Comparison of ENCODE assay signal across 9 cellular contexts in genomic region chr7:30869794-30870491, GRCh38.
DNase-seq lines count a peak whose midpoint lies in the region; TF ChIP-seq lines count a peak whose summit lies in the region.
"Had no signal": no experiment of that assay in that cellular context is flagged by ENCODE, and none has a peak within 500 bp of the region (broad histone marks: within the 10 kb centered on the region; RNA-seq: fewer than 3 reads in every experiment).

No MANE protein-coding gene starts in this region.

- H3K9ac ChIP-seq in subcutaneous abdominal adipose tissue (ENCODE audit: low read length in 5 of 5), result no peak overlapping the region

- peaks cover 0 to 7% of the 10 kb centered on the region in 2 experiments; a peak in 1 of 3 replicates for H3K36me3 ChIP-seq in HEK293 (ENCODE audit: control insufficient read depth in 2 of 2, insufficient read depth in 1 of 2, low read length in 2 of 2)
- peaks cover 0 to 20% (median 7%) of the 10 kb centered on the region in 5 donors for H3K36me3 ChIP-seq in subcutaneous abdominal adipose tissue (ENCODE audit: control insufficient read depth in 5 of 5, insufficient read depth in 5 of 5, low read length in 5 of 5)

- TF ChIP-seq CTCF in HEK293 (tag by site-specific recombination; IDR thresholded peaks at IDR 0.05) (no peak), fibroblast of mammary gland (conservative IDR thresholded peaks at IDR 0.05; ENCODE audit: control insufficient read depth, insufficient read depth, low read depth, low read length) (no peak), coronary artery (IDR thresholded peaks at IDR 0.05) (no peak)

- H3K4me1 ChIP-seq in HEK293 (ENCODE audit: control insufficient read depth, insufficient read depth, low read length), result no peaks in the 10 kb centered on the region
- H3K4me1 ChIP-seq in subcutaneous abdominal adipose tissue (ENCODE audit: control insufficient read depth in 5 of 5, insufficient read depth in 5 of 5, low read length in 5 of 5), result peaks cover 4 to 88% (median 22%) of the 10 kb centered on the region in 5 donors

- no peaks in the 10 kb centered on the region for H3K27me3 ChIP-seq in subcutaneous abdominal adipose tissue (ENCODE audit: control insufficient read depth in 5 of 5, insufficient read depth in 4 of 5, low read length in 5 of 5)

- H3K9me3 ChIP-seq in HEK293 (ENCODE audit: control insufficient read depth, insufficient read depth, low read depth, low read length) (no peaks in the 10 kb centered on the region), subcutaneous abdominal adipose tissue (ENCODE audit: control insufficient read depth in 5 of 5, low read length in 5 of 5) (peaks cover 0 to 6% (median 0%) of the 10 kb centered on the region in 5 donors)

- no peak overlapping the region for H3K27ac ChIP-seq in HEK293 (ENCODE audit: extremely low read depth, low read depth, low read length)
- H3K27ac ChIP-seq in subcutaneous abdominal adipose tissue (ENCODE audit: low read depth, low read length), result peak overlapping the region; percentile 40
- no peak overlapping the region for H3K27ac ChIP-seq in coronary artery

- DNase-seq in NCI-H446 (lab: John Stamatoyannopoulos, UW) (peak; percentile 40 to 73), fibroblast of mammary gland (ENCODE audit: low read depth) (peak; percentile 18), MV-4-11 (lab: John Stamatoyannopoulos, UW) (no peak), coronary artery (ENCODE audit: low spot score) (no peak), HEK293T (ENCODE audit: extremely low spot score) (no peak)
- DNase-seq: activated naive CD4-positive, alpha-beta T cell treated with anti-CD3 and anti-CD28 coated beads for 36 hours; stimulated activated naive B cell treated with anti-CD40 and anti-IgM and Interleukin-4, amounts not matched to agents 10 μg/mL and 1 μg/mL and 100 μg/mL, for 72 hours had no signal

- POLR2A ChIA-PET in HEK293 (lab: Yijun Ruan, JAX) (no interaction called here), HEK293T (lab: Yijun Ruan, JAX) (no interaction called here)

- H3K4me3 ChIP-seq in HEK293 (ENCODE audit: low read depth, low read length) (no peak overlapping the region), fibroblast of mammary gland (ENCODE audit: control insufficient read depth, low read depth, low read length) (no peak overlapping the region), subcutaneous abdominal adipose tissue (ENCODE audit: low read depth in 1 of 5, low read length in 5 of 5) (no peak overlapping the region), coronary artery (no peak overlapping the region)

- CTCF ChIA-PET in HEK293 (lab: Yijun Ruan, JAX), result interaction anchor here (0.5 kb wide), 1 partner anchor 13 kb away, joined by 3 read pairs; no protein-coding TSS in a partner anchor
- CTCF ChIA-PET in HEK293T (lab: Yijun Ruan, JAX), result interaction anchor here (1.1 kb wide), 1 partner anchor 69 kb away, joined by 3 read pairs; no protein-coding TSS in a partner anchor

TF ChIP-seq in HEK293, 187 proteins besides CTCF, POLR2A, EP300 and RAD21:
- no peak for TF ChIP-seq ZNF280D (tag by site-specific recombination; IDR thresholded peaks at IDR 0.05)
- 0 out of 2 replicates have a peak, but pooled peaks have one; percentile 9 for TF ChIP-seq ZIC2 (tag by site-specific recombination; IDR thresholded peaks at IDR 0.05)

TF ChIP-seq in HEK293T, 16 proteins besides CTCF, POLR2A, EP300 and RAD21:
- TF ChIP-seq TARDBP (IDR thresholded peaks at IDR 0.05) (no peak), BHLHE40 (IDR thresholded peaks at IDR 0.05; ENCODE audit: borderline replicate concordance) (no peak), PKNOX1 (IDR thresholded peaks at IDR 0.05) (no peak), SUZ12 (IDR thresholded peaks at IDR 0.05) (no peak), HDGF (IDR thresholded peaks at IDR 0.05; ENCODE audit: borderline replicate concordance) (no peak), L3MBTL2 (conservative IDR thresholded peaks at IDR 0.05) (no peak), FOXA1 (IDR thresholded peaks at IDR 0.05) (no peak), SP1 (IDR thresholded peaks at IDR 0.05) (no peak), FOXK2 (IDR thresholded peaks at IDR 0.05) (no peak), ELF4 (IDR thresholded peaks at IDR 0.05) (no peak), FOXM1 (IDR thresholded peaks at IDR 0.05; ENCODE audit: borderline replicate concordance) (no peak), NFRKB (IDR thresholded peaks at IDR 0.05) (no peak), CTBP1 (IDR thresholded peaks at IDR 0.05; ENCODE audit: borderline replicate concordance) (no peak)

Comparison
In these comparisons a context has a peak if more than half of its experiments do, and no peak if none do; other contexts are left out.
1. DNase-seq: peak in NCI-H446 (2 of 2) and fibroblast of mammary gland (single experiment); none in MV-4-11 (single experiment), coronary artery (single experiment) and HEK293T (single experiment).